ENCODE assay signal across 1 cellular context in genomic region chr10:120850911-120851865, GRCh38.
TF ChIP-seq lines count a peak whose summit lies in the region.

Gene WDR11 (plus strand): TSS chr10:120851362. CDS start chr10:120851421, 59 bp downstream.

TF ChIP-seq in HepG2, 621 proteins besides CTCF, POLR2A, EP300 and RAD21 (continued from another document and continues in another):
- peak; percentile 55 for TF ChIP-seq RARA (CRISPR knock-in tag; IDR thresholded peaks at IDR 0.05)
- no peak for TF ChIP-seq TOE1 (CRISPR knock-in tag; IDR thresholded peaks at IDR 0.05)
- no peak for TF ChIP-seq CCDC6 (CRISPR knock-in tag; IDR thresholded peaks at IDR 0.05)
- TF ChIP-seq HNRNPUL1 (IDR thresholded peaks at IDR 0.05; ENCODE audit: low read depth, low read length): no peak
- peak; percentile 68; the same call in 1 of the 2 replicates for TF ChIP-seq MIER2 (CRISPR knock-in tag; IDR thresholded peaks at IDR 0.05)
- TF ChIP-seq ZNF879 (CRISPR knock-in tag; IDR thresholded peaks at IDR 0.05): no peak
- TF ChIP-seq PHB2 (IDR thresholded peaks at IDR 0.05; ENCODE audit: partially characterized antibody): no peak
- peak; percentile 79; the same call in 1 of the 2 replicates for TF ChIP-seq MTA1 (CRISPR knock-in tag; IDR thresholded peaks at IDR 0.05; ENCODE audit: borderline replicate concordance)
- TF ChIP-seq, protein P1, sequence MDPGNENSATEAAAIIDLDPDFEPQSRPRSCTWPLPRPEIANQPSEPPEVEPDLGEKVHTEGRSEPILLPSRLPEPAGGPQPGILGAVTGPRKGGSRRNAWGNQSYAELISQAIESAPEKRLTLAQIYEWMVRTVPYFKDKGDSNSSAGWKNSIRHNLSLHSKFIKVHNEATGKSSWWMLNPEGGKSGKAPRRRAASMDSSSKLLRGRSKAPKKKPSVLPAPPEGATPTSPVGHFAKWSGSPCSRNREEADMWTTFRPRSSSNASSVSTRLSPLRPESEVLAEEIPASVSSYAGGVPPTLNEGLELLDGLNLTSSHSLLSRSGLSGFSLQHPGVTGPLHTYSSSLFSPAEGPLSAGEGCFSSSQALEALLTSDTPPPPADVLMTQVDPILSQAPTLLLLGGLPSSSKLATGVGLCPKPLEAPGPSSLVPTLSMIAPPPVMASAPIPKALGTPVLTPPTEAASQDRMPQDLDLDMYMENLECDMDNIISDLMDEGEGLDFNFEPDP (CRISPR knock-in tag; conservative IDR thresholded peaks at IDR 0.05): no peak
- TF ChIP-seq ARNT2 (CRISPR knock-in tag; IDR thresholded peaks at IDR 0.05; ENCODE audit: low read depth): peak; percentile 89
- peak; percentile 61; the same call in 1 of the 2 replicates for TF ChIP-seq DMTF1 (CRISPR knock-in tag; IDR thresholded peaks at IDR 0.05)
- no peak; the same call in none of the 2 replicates for TF ChIP-seq DMAP1 (CRISPR knock-in tag; IDR thresholded peaks at IDR 0.05)
- peak; percentile 92 for TF ChIP-seq RBFOX2 (IDR thresholded peaks at IDR 0.05; ENCODE audit: low read depth, low read length)
- no peak for TF ChIP-seq ZBTB42 (CRISPR knock-in tag; IDR thresholded peaks at IDR 0.05)
- TF ChIP-seq, protein P2, sequence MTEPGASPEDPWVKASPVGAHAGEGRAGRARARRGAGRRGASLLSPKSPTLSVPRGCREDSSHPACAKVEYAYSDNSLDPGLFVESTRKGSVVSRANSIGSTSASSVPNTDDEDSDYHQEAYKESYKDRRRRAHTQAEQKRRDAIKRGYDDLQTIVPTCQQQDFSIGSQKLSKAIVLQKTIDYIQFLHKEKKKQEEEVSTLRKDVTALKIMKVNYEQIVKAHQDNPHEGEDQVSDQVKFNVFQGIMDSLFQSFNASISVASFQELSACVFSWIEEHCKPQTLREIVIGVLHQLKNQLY (CRISPR knock-in tag; IDR thresholded peaks at IDR 0.05): no peak
- no peak; the same call in 1 of the 2 replicates for TF ChIP-seq LCORL (IDR thresholded peaks at IDR 0.05)
- peak; percentile 77; the same call in 1 of the 2 replicates for TF ChIP-seq LCORL (CRISPR knock-in tag; IDR thresholded peaks at IDR 0.05)
- no peak for TF ChIP-seq ZFP36L2 (CRISPR knock-in tag; IDR thresholded peaks at IDR 0.05)
- TF ChIP-seq NCOR1 (IDR thresholded peaks at IDR 0.05; ENCODE audit: borderline replicate concordance, low read length): peak; percentile 56; the same call in 1 of the 2 replicates
- no peak for TF ChIP-seq ZNF3 (CRISPR knock-in tag; IDR thresholded peaks at IDR 0.05)
- no peak for TF ChIP-seq HNRNPK (IDR thresholded peaks at IDR 0.05; ENCODE audit: low read depth, low read length, poor library complexity, severe bottlenecking)
- TF ChIP-seq, protein P3, sequence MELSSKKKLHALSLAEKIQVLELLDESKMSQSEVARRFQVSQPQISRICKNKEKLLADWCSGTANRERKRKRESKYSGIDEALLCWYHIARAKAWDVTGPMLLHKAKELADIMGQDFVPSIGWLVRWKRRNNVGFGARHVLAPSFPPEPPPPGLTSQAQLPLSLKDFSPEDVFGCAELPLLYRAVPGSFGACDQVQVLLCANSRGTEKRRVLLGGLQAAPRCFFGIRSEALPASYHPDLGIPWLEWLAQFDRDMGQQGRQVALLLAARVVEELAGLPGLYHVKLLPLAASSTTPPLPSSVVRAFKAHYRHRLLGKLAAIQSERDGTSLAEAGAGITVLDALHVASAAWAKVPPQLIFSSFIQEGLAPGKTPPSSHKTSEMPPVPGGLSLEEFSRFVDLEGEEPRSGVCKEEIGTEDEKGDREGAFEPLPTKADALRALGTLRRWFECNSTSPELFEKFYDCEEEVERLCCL (CRISPR knock-in tag; IDR thresholded peaks at IDR 0.05; ENCODE audit: borderline replicate concordance): no peak
- TF ChIP-seq PITX1 (CRISPR knock-in tag; IDR thresholded peaks at IDR 0.05): peak; percentile 86
- TF ChIP-seq PAF1 (CRISPR knock-in tag; IDR thresholded peaks at IDR 0.05): no peak
- no peak for TF ChIP-seq NR3C1 (CRISPR knock-in tag; IDR thresholded peaks at IDR 0.05)
- peak; percentile 96 for TF ChIP-seq ZFP1 (CRISPR knock-in tag; IDR thresholded peaks at IDR 0.05)
- TF ChIP-seq JDP2 (CRISPR knock-in tag; IDR thresholded peaks at IDR 0.05; ENCODE audit: borderline replicate concordance): no peak
- TF ChIP-seq ZNF484 (CRISPR knock-in tag; IDR thresholded peaks at IDR 0.05; ENCODE audit: borderline replicate concordance, low read depth): no peak
- TF ChIP-seq, protein P4, sequence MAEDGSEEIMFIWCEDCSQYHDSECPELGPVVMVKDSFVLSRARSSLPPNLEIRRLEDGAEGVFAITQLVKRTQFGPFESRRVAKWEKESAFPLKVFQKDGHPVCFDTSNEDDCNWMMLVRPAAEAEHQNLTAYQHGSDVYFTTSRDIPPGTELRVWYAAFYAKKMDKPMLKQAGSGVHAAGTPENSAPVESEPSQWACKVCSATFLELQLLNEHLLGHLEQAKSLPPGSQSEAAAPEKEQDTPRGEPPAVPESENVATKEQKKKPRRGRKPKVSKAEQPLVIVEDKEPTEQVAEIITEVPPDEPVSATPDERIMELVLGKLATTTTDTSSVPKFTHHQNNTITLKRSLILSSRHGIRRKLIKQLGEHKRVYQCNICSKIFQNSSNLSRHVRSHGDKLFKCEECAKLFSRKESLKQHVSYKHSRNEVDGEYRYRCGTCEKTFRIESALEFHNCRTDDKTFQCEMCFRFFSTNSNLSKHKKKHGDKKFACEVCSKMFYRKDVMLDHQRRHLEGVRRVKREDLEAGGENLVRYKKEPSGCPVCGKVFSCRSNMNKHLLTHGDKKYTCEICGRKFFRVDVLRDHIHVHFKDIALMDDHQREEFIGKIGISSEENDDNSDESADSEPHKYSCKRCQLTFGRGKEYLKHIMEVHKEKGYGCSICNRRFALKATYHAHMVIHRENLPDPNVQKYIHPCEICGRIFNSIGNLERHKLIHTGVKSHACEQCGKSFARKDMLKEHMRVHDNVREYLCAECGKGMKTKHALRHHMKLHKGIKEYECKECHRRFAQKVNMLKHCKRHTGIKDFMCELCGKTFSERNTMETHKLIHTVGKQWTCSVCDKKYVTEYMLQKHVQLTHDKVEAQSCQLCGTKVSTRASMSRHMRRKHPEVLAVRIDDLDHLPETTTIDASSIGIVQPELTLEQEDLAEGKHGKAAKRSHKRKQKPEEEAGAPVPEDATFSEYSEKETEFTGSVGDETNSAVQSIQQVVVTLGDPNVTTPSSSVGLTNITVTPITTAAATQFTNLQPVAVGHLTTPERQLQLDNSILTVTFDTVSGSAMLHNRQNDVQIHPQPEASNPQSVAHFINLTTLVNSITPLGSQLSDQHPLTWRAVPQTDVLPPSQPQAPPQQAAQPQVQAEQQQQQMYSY (CRISPR knock-in tag; IDR thresholded peaks at IDR 0.05): peak; percentile 84
- TF ChIP-seq ZFP37 (CRISPR knock-in tag; IDR thresholded peaks at IDR 0.05; ENCODE audit: borderline replicate concordance): no peak; the same call in 1 of the 2 replicates
- TF ChIP-seq SALL2 (CRISPR knock-in tag; IDR thresholded peaks at IDR 0.05): peak; percentile 90
- no peak for TF ChIP-seq LRRFIP1 (CRISPR knock-in tag; conservative IDR thresholded peaks at IDR 0.05)
- TF ChIP-seq HBP1 (CRISPR knock-in tag; IDR thresholded peaks at IDR 0.05; ENCODE audit: low read depth): peak; percentile 88
- peak; percentile 99 for TF ChIP-seq PHF20 (CRISPR knock-in tag; IDR thresholded peaks at IDR 0.05)
- TF ChIP-seq ZNF878 (CRISPR knock-in tag; IDR thresholded peaks at IDR 0.05): peak; percentile 67; the same call in 1 of the 2 replicates
- TF ChIP-seq ZUFSP (CRISPR knock-in tag; IDR thresholded peaks at IDR 0.05; ENCODE audit: borderline replicate concordance): 0 out of 2 replicates have a peak, but pooled peaks have one; percentile 20
- no peak for TF ChIP-seq SOX6 (IDR thresholded peaks at IDR 0.05)
- peak; percentile 78 for TF ChIP-seq SOX6 (CRISPR knock-in tag; IDR thresholded peaks at IDR 0.05)
- peak; percentile 80; the same call in 1 of the 2 replicates for TF ChIP-seq ZNF431 (CRISPR knock-in tag; IDR thresholded peaks at IDR 0.05; ENCODE audit: borderline replicate concordance, low read depth)
- no peak for TF ChIP-seq ZSCAN22 (CRISPR knock-in tag; IDR thresholded peaks at IDR 0.05)
- TF ChIP-seq HNF1A (IDR thresholded peaks at IDR 0.05; ENCODE audit: low read depth): no peak; the same call in 1 of the 2 replicates
- TF ChIP-seq HNF1A (CRISPR knock-in tag; IDR thresholded peaks at IDR 0.05; ENCODE audit: borderline replicate concordance): peak; percentile 83; the same call in 1 of the 2 replicates
